In the genomic region with DNA sequence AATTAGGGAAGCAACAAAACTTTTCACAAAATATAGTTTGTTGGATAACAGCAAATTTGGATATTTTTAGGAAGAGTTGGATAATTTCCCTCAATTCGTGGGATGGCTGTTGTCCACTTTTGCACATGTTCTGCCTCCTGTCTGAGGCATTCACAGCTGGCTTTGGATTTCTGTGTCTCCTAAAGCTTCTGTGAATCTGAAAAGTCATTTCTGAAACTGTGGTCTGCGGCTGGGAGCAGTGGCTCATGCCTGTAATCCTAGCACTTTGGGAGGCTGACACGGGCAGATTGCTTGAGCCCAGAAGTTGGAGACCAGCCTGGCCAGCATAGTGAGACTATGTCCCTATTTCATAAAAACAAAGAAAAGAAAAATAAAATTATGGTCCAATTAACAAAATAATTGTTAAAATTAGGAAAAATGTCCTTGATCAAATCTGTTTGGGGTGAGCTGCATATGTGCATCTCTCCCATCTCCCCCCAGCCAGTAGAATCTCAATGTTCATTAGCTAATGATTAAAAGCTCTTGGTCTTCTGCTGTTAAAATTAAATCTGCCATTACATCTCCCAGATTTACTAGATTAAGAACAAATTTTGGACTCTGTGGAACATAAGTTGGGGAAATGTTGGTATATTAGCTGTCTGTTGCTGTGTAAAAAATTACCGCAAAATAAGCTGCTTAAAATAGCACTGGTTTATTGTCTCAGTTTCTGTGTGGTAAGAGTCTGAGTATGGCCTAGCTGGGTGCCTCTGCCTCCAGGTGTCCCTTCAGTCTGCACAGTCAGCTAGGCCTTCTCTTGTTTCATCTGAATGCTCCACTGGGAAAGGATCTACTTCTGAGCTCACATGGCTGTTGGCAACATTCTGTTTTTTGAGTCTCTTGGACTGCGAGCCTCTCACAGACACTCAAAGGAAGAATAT, we compare ENCODE assay signal across 1 cellular context.
A peak's percentile ranks its signal among the peaks of the same experiment; 100 is the strongest.
TF ChIP-seq lines count a peak whose summit lies in the region.

No MANE protein-coding gene starts in this region.

TF ChIP-seq in GM12878, 131 proteins besides CTCF, POLR2A, EP300 and RAD21 (continued from another document):
- TF ChIP-seq, protein P1, sequence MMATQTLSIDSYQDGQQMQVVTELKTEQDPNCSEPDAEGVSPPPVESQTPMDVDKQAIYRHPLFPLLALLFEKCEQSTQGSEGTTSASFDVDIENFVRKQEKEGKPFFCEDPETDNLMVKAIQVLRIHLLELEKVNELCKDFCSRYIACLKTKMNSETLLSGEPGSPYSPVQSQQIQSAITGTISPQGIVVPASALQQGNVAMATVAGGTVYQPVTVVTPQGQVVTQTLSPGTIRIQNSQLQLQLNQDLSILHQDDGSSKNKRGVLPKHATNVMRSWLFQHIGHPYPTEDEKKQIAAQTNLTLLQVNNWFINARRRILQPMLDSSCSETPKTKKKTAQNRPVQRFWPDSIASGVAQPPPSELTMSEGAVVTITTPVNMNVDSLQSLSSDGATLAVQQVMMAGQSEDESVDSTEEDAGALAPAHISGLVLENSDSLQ (IDR thresholded peaks at IDR 0.05): 0 out of 2 replicates have a peak, but pooled peaks have one; percentile 7
- no peak for TF ChIP-seq MXI1 (IDR thresholded peaks at IDR 0.05; ENCODE audit: low read depth, low read length)
- TF ChIP-seq ASH2L (IDR thresholded peaks at IDR 0.05; ENCODE audit: borderline replicate concordance, low read depth): peak; percentile 82; the same call in 1 of the 2 replicates
- no peak for TF ChIP-seq SUPT20H (IDR thresholded peaks at IDR 0.05; ENCODE audit: borderline replicate concordance, control insufficient read depth, low read depth, low read length)
- TF ChIP-seq NBN (IDR thresholded peaks at IDR 0.05): no peak
- TF ChIP-seq CREM (IDR thresholded peaks at IDR 0.05; ENCODE audit: low read depth): peak; percentile 78
- peak; percentile 75 for TF ChIP-seq BCL11A (IDR thresholded peaks at IDR 0.05; ENCODE audit: low read depth, low read length)
- TF ChIP-seq BHLHE40 (IDR thresholded peaks at IDR 0.05; ENCODE audit: borderline replicate concordance in 1 of 2, low read depth in 2 of 2, low read length in 1 of 2): peak in 1 of 2 experiments; percentile 26; a peak in 1 of 4 replicates
- peak; percentile 68 for TF ChIP-seq IKZF1 (conservative IDR thresholded peaks at IDR 0.05)
- TF ChIP-seq CHD1 (IDR thresholded peaks at IDR 0.05; ENCODE audit: low read depth, low read length): no peak
- no peak for TF ChIP-seq HDAC6 (IDR thresholded peaks at IDR 0.05; ENCODE audit: unreplicated experiment)
- no peak for TF ChIP-seq ZNF622 (IDR thresholded peaks at IDR 0.05)
- 0 out of 4 replicates have a peak, but pooled peaks of 1 of the 2 experiments have one; percentile 29 for TF ChIP-seq CEBPB (IDR thresholded peaks at IDR 0.05; ENCODE audit: borderline replicate concordance in 1 of 2, low read depth in 2 of 2, low read length in 2 of 2)
- peak; percentile 85 for TF ChIP-seq JUNB (IDR thresholded peaks at IDR 0.05)
- TF ChIP-seq FOXM1 (IDR thresholded peaks at IDR 0.05; ENCODE audit: low read depth, low read length): peak; percentile 80; the same call in 1 of the 2 replicates
- peak; percentile 89 for TF ChIP-seq TCF12 (IDR thresholded peaks at IDR 0.05; ENCODE audit: low read depth, low read length)
- TF ChIP-seq IRF4 (IDR thresholded peaks at IDR 0.05; ENCODE audit: low read depth, low read length): peak; percentile 81
- TF ChIP-seq TCF7 (IDR thresholded peaks at IDR 0.05; ENCODE audit: borderline replicate concordance): 0 out of 2 replicates have a peak, but pooled peaks have one; percentile 5
- no peak for TF ChIP-seq SIN3A (IDR thresholded peaks at IDR 0.05; ENCODE audit: low read depth, low read length)
- TF ChIP-seq, protein P2, sequence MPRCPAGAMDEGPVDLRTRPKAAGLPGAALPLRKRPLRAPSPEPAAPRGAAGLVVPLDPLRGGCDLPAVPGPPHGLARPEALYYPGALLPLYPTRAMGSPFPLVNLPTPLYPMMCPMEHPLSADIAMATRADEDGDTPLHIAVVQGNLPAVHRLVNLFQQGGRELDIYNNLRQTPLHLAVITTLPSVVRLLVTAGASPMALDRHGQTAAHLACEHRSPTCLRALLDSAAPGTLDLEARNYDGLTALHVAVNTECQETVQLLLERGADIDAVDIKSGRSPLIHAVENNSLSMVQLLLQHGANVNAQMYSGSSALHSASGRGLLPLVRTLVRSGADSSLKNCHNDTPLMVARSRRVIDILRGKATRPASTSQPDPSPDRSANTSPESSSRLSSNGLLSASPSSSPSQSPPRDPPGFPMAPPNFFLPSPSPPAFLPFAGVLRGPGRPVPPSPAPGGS (IDR thresholded peaks at IDR 0.05; ENCODE audit: borderline replicate concordance, insufficient read depth, low read depth, low read length, poor library complexity, severe bottlenecking): peak; percentile 41
- TF ChIP-seq NFYA (IDR thresholded peaks at IDR 0.05; ENCODE audit: borderline replicate concordance, low read depth, low read length): no peak
- no peak for TF ChIP-seq MYB (IDR thresholded peaks at IDR 0.05; ENCODE audit: borderline replicate concordance, low read depth, low read length)
- TF ChIP-seq PAX5 (IDR thresholded peaks at IDR 0.05; ENCODE audit: borderline replicate concordance, low read depth, low read length): peak; percentile 61; the same call in 1 of the 2 replicates
- TF ChIP-seq NFIC (IDR thresholded peaks at IDR 0.05; ENCODE audit: low read depth, low read length): peak; percentile 90
- TF ChIP-seq ETV6 (conservative IDR thresholded peaks at IDR 0.05 in 1 of 2, IDR thresholded peaks at IDR 0.05 in 1 of 2; ENCODE audit: borderline replicate concordance in 1 of 2, low read depth in 1 of 2): peak in 1 of 2 experiments; percentile 56; a peak in 2 of 4 replicates
- peak; percentile 36; the same call in 1 of the 2 replicates for TF ChIP-seq TCF3 (IDR thresholded peaks at IDR 0.05; ENCODE audit: borderline replicate concordance, insufficient read depth, low read depth, low read length)
- peak; percentile 46 for TF ChIP-seq SP1 (IDR thresholded peaks at IDR 0.05; ENCODE audit: low read depth, low read length)
- no peak for TF ChIP-seq SREBF1 (IDR thresholded peaks at IDR 0.05; ENCODE audit: low read length)
